17 cellular contexts compared by ENCODE assay signal in the genomic region with DNA sequence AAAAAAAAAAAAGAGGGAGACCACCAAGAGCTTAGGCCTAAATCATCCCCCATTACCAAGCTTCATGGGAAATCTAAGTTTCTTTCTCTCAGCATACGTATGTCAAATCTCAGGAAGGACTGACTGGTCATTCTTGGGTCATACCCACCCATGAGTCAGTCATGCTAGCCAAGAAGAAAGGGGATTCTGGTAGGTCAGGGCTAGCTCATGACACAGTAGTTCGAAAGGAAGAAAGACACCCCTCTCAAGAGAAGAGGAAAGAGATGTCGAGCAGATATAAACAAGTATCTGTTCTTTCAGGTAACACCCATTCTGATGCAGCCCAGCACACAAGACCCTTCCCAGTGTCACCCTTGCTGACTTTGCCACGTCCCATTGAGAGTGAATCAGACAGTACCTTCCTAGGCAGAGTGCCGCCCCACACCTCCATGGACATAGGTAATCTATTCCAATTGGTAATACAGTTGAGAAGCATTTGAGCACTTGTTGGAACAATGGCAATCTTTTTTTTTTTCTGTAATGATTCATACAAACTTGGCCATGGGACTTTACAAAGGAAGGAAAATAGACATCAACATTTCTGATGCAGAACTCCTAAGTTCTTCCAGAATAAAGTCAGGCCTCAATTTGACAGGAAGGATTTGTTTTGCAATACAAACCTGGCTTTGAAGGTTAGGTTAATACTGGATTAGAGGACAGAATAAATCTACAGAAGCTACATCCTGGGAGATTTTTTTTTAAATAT.
"Had no signal": no experiment of that assay in that cellular context is flagged by ENCODE, and none has a peak within 500 bp of the region (broad histone marks: within the 10 kb centered on the region; RNA-seq: fewer than 3 reads in every experiment).

No MANE protein-coding gene starts in this region.

- DNase-seq: activated CD4-positive, alpha-beta T cell treated with anti-CD3 and anti-CD28 coated beads, Interleukin-2, amount 50 U/mL, for 4 hours; activated gamma-delta T cell treated with Interleukin-2 at 50 U/mL for 16 hours; activated T-cell treated with anti-CD3 and anti-CD28 coated beads for 4 hours; adrenal gland; dorsolateral prefrontal cortex; endodermal cell; erythroblast; left cardiac atrium; mesendoderm; naive thymus-derived CD4-positive, alpha-beta T cell; sigmoid colon; spleen; stimulated activated CD4-positive, alpha-beta T cell treated with anti-CD3 and anti-CD28 coated beads, Interleukin-4, amount 100 ng/mL, for 4 hours; stimulated activated naive B cell treated with anti-CD40 and anti-IgM and Interleukin-4, amounts not matched to agents 10 μg/mL and 1 μg/mL and 100 μg/mL, for 72 hours; T-helper 17 cell; upper lobe of right lung had no signal

- ATAC-seq: activated naive CD4-positive, alpha-beta T cell treated with anti-CD3 and anti-CD28 coated beads, Interleukin-2, amount 50 U/mL, for 72 hours; left cardiac atrium; naive thymus-derived CD4-positive, alpha-beta T cell; stimulated activated naive B cell treated with anti-CD40 and anti-IgM and Interleukin-4, amounts not matched to agents 10 μg/mL and 1 μg/mL and 100 μg/mL, for 72 hours; T-helper 17 cell; upper lobe of right lung had no signal
